In the genomic region with DNA sequence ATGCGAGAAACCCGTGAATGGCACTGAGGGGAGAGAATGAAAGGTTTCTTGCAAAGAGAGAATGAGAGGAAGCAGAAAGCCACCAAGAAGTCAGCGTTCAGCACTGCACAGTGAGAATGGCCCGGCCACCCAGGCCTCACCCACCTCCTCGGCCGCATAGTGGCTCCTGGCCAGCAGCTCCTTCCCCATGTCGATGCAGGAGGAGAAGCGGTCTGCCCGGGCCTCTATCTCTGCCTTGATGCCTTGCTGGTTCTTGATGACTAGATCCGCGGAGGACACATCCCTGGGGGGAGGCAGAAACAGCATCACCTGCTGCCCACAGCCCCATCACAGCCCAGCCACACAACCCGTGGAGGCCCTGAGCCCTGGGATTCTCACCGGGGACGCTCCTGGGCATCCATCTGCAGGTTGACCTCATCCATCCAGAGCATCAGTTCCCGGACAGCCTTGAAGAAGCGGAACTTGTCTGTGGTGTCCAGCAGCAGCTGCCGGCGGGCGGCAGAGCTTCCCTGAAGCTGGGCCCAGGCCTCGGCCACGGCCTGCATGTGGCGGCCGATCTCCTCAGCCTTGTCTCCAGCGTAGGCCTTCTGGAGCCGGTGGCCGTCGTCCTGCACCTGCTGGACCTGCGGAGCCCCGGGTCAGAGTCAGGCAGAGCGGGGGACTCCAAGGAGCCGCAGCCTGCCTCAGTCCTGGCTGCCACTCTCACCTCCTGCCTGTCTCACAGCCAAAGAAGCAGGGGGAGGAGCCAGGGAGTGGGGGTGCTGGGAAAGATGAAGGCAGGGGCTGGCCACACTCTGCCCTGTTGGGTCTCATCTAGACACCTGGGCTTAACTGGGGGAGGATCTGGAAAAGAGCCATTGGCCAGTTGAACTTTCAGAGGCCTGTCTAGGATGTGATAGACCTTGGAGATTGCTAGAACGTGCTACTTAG, we compare ENCODE assay signal across 17 cellular contexts. TPM values are rescaled to one million over a fixed set of nuclear protein-coding genes. Genes with fewer than 3 reads are reported as not detected.
"Had no signal": no experiment of that assay in that cellular context is flagged by ENCODE, and none has a peak within 500 bp of the region (broad histone marks: within the 10 kb centered on the region; RNA-seq: fewer than 3 reads in every experiment).

No MANE protein-coding gene starts in this region.

- H3K9me3 Mint-ChIP-seq: activated CD4-positive, alpha-beta memory T cell treated with anti-CD3 and anti-CD28 coated beads, Interleukin-2, amount 10 ng/mL, durations not matched to agents 7 days and 5 days; activated naive CD8-positive, alpha-beta T cell treated with anti-CD3 and anti-CD28 coated beads for 36 hours; nephron progenitor cell had no signal

- H3K27ac Mint-ChIP-seq: activated CD4-positive, alpha-beta memory T cell treated with anti-CD3 and anti-CD28 coated beads, Interleukin-2, amount 10 ng/mL, durations not matched to agents 7 days and 5 days; activated CD8-positive, alpha-beta memory T cell treated with anti-CD3 and anti-CD28 coated beads, Interleukin-2, amount 10 ng/mL, durations not matched to agents 7 days and 5 days; activated naive CD8-positive, alpha-beta T cell treated with anti-CD3 and anti-CD28 coated beads for 36 hours; immature natural killer cell; nephron progenitor cell had no signal

- H3K27ac ChIP-seq: colonic mucosa, left ventricle myocardium inferior, ovary, right lobe of liver had no signal

- H3K27me3 ChIP-seq: colonic mucosa, ovary, right lobe of liver had no signal

- H3K4me1 Mint-ChIP-seq: activated CD4-positive, alpha-beta memory T cell treated with anti-CD3 and anti-CD28 coated beads, Interleukin-2, amount 10 ng/mL, durations not matched to agents 7 days and 5 days; activated CD8-positive, alpha-beta memory T cell treated with anti-CD3 and anti-CD28 coated beads, Interleukin-2, amount 10 ng/mL, durations not matched to agents 7 days and 5 days had no signal

- H3K4me3 ChIP-seq: colonic mucosa, left ventricle myocardium inferior, ovary, right lobe of liver had no signal

- H3K4me3 Mint-ChIP-seq: activated CD4-positive, alpha-beta memory T cell treated with anti-CD3 and anti-CD28 coated beads, Interleukin-2, amount 10 ng/mL, durations not matched to agents 7 days and 5 days; activated CD8-positive, alpha-beta memory T cell treated with anti-CD3 and anti-CD28 coated beads, Interleukin-2, amount 10 ng/mL, durations not matched to agents 7 days and 5 days; activated naive CD8-positive, alpha-beta T cell treated with anti-CD3 and anti-CD28 coated beads for 36 hours; immature natural killer cell; nephron progenitor cell had no signal

- H3K9me3 ChIP-seq: colonic mucosa, left ventricle myocardium inferior, ovary, right lobe of liver had no signal

- DNase-seq: activated CD4-positive, alpha-beta memory T cell treated with anti-CD3 and anti-CD28 coated beads, Interleukin-2, amount 10 ng/mL, durations not matched to agents 7 days and 5 days; activated CD4-positive, alpha-beta T cell treated with anti-CD3 and anti-CD28 coated beads for 4 hours; activated CD8-positive, alpha-beta memory T cell treated with anti-CD3 and anti-CD28 coated beads, Interleukin-2, amount 10 ng/mL, durations not matched to agents 7 days and 5 days; activated naive CD4-positive, alpha-beta T cell; activated naive CD8-positive, alpha-beta T cell treated with anti-CD3 and anti-CD28 coated beads for 36 hours; amniotic stem cell; colonic mucosa; head of caudate nucleus; immature natural killer cell; kidney glomerular epithelial cell; left ventricle myocardium inferior; nephron progenitor cell; right lobe of liver; stimulated activated CD8-positive, alpha-beta memory T cell treated with anti-CD3 and anti-CD28 coated beads, Interleukin-4, amount 100 ng/mL, for 48 hours; stimulated activated naive CD4-positive, alpha-beta T cell; SW 1271 had no signal

- H3K36me3 Mint-ChIP-seq: activated CD8-positive, alpha-beta memory T cell treated with anti-CD3 and anti-CD28 coated beads, Interleukin-2, amount 10 ng/mL, durations not matched to agents 7 days and 5 days; activated naive CD8-positive, alpha-beta T cell treated with anti-CD3 and anti-CD28 coated beads for 36 hours; immature natural killer cell had no signal

- H3K36me3 ChIP-seq: colonic mucosa, left ventricle myocardium inferior, ovary had no signal

- H3K4me1 ChIP-seq: colonic mucosa, right lobe of liver had no signal

- ATAC-seq: activated CD8-positive, alpha-beta memory T cell treated with anti-CD3 and anti-CD28 coated beads, Interleukin-2, amount 10 ng/mL, durations not matched to agents 7 days and 5 days; right lobe of liver had no signal

- H3K27me3 Mint-ChIP-seq: activated CD4-positive, alpha-beta memory T cell treated with anti-CD3 and anti-CD28 coated beads, Interleukin-2, amount 10 ng/mL, durations not matched to agents 7 days and 5 days; activated CD8-positive, alpha-beta memory T cell treated with anti-CD3 and anti-CD28 coated beads, Interleukin-2, amount 10 ng/mL, durations not matched to agents 7 days and 5 days; activated naive CD8-positive, alpha-beta T cell treated with anti-CD3 and anti-CD28 coated beads for 36 hours had no signal

RNA-seq across cellular contexts. Expression of gene SPTBN2, which starts 39.1 kb away (rescaled TPM):
- polyA plus RNA-seq: immature natural killer cell had no signal
